6 cellular contexts compared by ENCODE assay signal in genomic region chrX:92709784-92710183, GRCh38.
A peak's percentile ranks its signal among the peaks of the same experiment; 100 is the strongest.
DNase-seq lines count a peak whose midpoint lies in the region; ATAC-seq, FAIRE-seq and TF ChIP-seq lines count a peak whose summit lies in the region.
"Not testable (repeated sequence)": the region's sequence is repeated elsewhere in the genome, so short reads cannot be mapped to it uniquely, and the experiment has no call there.

No MANE protein-coding gene starts in this region.

- intact Hi-C loops in body of pancreas (cut with DNase I); kidney (cut with DNase I); left lung (cut with DNase I); pancreas (cut with DNase I): not testable (repeated sequence)

- H3K9me3 ChIP-seq in body of pancreas; kidney (ENCODE audit: control insufficient read depth in 1 of 2, low read length in 2 of 2); left lung; pancreas: not testable (repeated sequence)

- not testable (repeated sequence) for TF ChIP-seq CTCF in body of pancreas (IDR thresholded peaks at IDR 0.05); kidney (IDR thresholded peaks at IDR 0.05; ENCODE audit: borderline replicate concordance, extremely low read depth, insufficient read depth); left lung (IDR thresholded peaks at IDR 0.05); pancreas (IDR thresholded peaks at IDR 0.05)

- H3K27me3 ChIP-seq in body of pancreas, left lung, pancreas: not testable (repeated sequence)

- not testable (repeated sequence) for H3K36me3 ChIP-seq in body of pancreas (replicated peaks in 1 of 2; ENCODE audit: insufficient read depth in 1 of 2, low read depth in 2 of 2); kidney (ENCODE audit: control insufficient read depth in 1 of 2, insufficient read depth in 2 of 2, low read length in 2 of 2); left lung; pancreas

- whole genome bisulfite sequencing in body of pancreas, 2 donors, result 22 to 33% methylated on average over 1 of the region's 1 CpG
- WGBS in pancreas, 2 donors, result 33 to 43% methylated on average over 1 of the region's 1 CpG

- not testable (repeated sequence) for H3K4me3 ChIP-seq in body of pancreas; kidney (ENCODE audit: low read length in 2 of 2); left lung; pancreas

- not testable (repeated sequence) for H3K27ac ChIP-seq in body of pancreas; kidney (ENCODE audit: low read depth in 2 of 2, low read length in 2 of 2); left lung; pancreas

- not testable (repeated sequence) for H3K4me1 ChIP-seq in body of pancreas; kidney (ENCODE audit: control insufficient read depth in 1 of 2, insufficient read depth in 1 of 2, low read depth in 1 of 2, low read length in 2 of 2); left lung; pancreas

- peak; percentile 2 for DNase-seq in DMS53 (lab: John Stamatoyannopoulos, UW)
- not testable (repeated sequence) for DNase-seq in GM19239 (ENCODE audit: insufficient read length, low spot score); body of pancreas; kidney; left lung; pancreas

- not testable (repeated sequence) for H3K9ac ChIP-seq in kidney (ENCODE audit: low read length in 2 of 2)

- FAIRE-seq in GM19239 (lab: Jason Lieb, UNC), result peak; percentile 78
- FAIRE-seq in kidney (lab: Jason Lieb, UNC), result peak; percentile 57
- FAIRE-seq in pancreas (lab: Jason Lieb, UNC), result not testable (repeated sequence)

- not testable (repeated sequence) for TF ChIP-seq POLR2A in body of pancreas (IDR thresholded peaks at IDR 0.05)

- ATAC-seq in body of pancreas (peak; percentile 47), left lung (peak; percentile 64), pancreas (peak; percentile 32 to 78 (median 61))
